8 cellular contexts compared by ENCODE assay signal in genomic region chr21:25501996-25502665, GRCh38.
DNase-seq lines count a peak whose midpoint lies in the region; ATAC-seq and TF ChIP-seq lines count a peak whose summit lies in the region.

No MANE protein-coding gene starts in this region.

- TF ChIP-seq CTCF in GM12864 (IDR thresholded peaks at IDR 0.05; ENCODE audit: low read depth, low read length, missing control alignments), result no peak

- ATAC-seq in GM21723 (IDR thresholded peaks at IDR 0.05; ENCODE audit: unreplicated experiment) (peak; percentile 54), esophagus mucosa (no peak)

- no peak overlapping the region for H3K4me3 ChIP-seq in GM12864 (ENCODE audit: low read depth, low read length)

- DNase-seq in GM12864 (ENCODE audit: low read depth), result peak; percentile 58
- peak; percentile 66 to 80 for DNase-seq in NOMO-1 (lab: John Stamatoyannopoulos, UW; ENCODE audit: unreplicated experiment in 2 of 2)
- DNase-seq in glomerular visceral epithelial cell (ENCODE audit: extremely low spot score), result peak; percentile 71
- DNase-seq in putamen (ENCODE audit: low spot score), result no peak
- no peak for DNase-seq in AG08396 (ENCODE audit: low spot score)
- DNase-seq in NCI-H2196 treated with DMSO at 0.1 percent for 48 hours (lab: John Stamatoyannopoulos, UW; ENCODE audit: unreplicated experiment), result no peak

Comparison
In these comparisons a context has a peak if more than half of its experiments do, and no peak if none do; other contexts are left out.
1. DNase-seq: peak in GM12864 (single experiment), NOMO-1 (2 of 2) and glomerular visceral epithelial cell (single experiment); none in putamen (single experiment), AG08396 (single experiment) and NCI-H2196 treated with DMSO at 0.1 percent for 48 hours (single experiment).